Comparison of ENCODE assay signal across 8 cellular contexts in genomic region chr21:39381009-39381408, GRCh38. TPM values are rescaled to one million over a fixed set of nuclear protein-coding genes. Genes with fewer than 3 reads are reported as not detected.
A peak's percentile ranks its signal among the peaks of the same experiment; 100 is the strongest.
DNase-seq lines count a peak whose midpoint lies in the region; ATAC-seq and TF ChIP-seq lines count a peak whose summit lies in the region.

No MANE protein-coding gene starts in this region.

- H3K4me1 Mint-ChIP-seq in naive thymus-derived CD8-positive, alpha-beta T cell: peaks cover 9 to 32% (median 28%) of the 10 kb centered on the region in 4 donors

- H3K36me3 Mint-ChIP-seq in naive thymus-derived CD8-positive, alpha-beta T cell: peaks cover 0 to 2% (median 0%) of the 10 kb centered on the region in 3 donors

- H3K27me3 Mint-ChIP-seq in naive thymus-derived CD8-positive, alpha-beta T cell: peaks cover 0 to 6% (median 0%) of the 10 kb centered on the region in 5 donors

- peak in 1 of 2 donors; percentile 0 for ATAC-seq in naive thymus-derived CD8-positive, alpha-beta T cell
- ATAC-seq in GM21576 (IDR thresholded peaks at IDR 0.05; ENCODE audit: unreplicated experiment): no peak

- peak overlapping the region; percentile 90 to 96 (median 92) for H3K4me3 Mint-ChIP-seq in naive thymus-derived CD8-positive, alpha-beta T cell

- H3K27ac Mint-ChIP-seq in naive thymus-derived CD8-positive, alpha-beta T cell: peak overlapping the region; percentile 28 to 98 (median 94)

- DNase-seq in DMS79 treated with DMSO at 0.1 percent for 48 hours (lab: John Stamatoyannopoulos, UW): peak; percentile 24
- DNase-seq in NB4 (ENCODE audit: low read depth): no peak
- DNase-seq in coronary artery (ENCODE audit: low spot score): no peak
- DNase-seq in naive thymus-derived CD8-positive, alpha-beta T cell: peak in 1 of 10 donors; percentile 16
- no peak for DNase-seq in NCI-H2107 (lab: John Stamatoyannopoulos, UW)
- no peak for DNase-seq in stimulated activated CD4-positive, alpha-beta T cell treated with anti-CD3 and anti-CD28 coated beads, Interleukin-2, amount 100 ng/mL, for 24 hours
- DNase-seq in OCI-M2 (lab: John Stamatoyannopoulos, UW; ENCODE audit: unreplicated experiment): no peak

- peak overlapping the region; percentile 89 to 94 for H3K27ac ChIP-seq in coronary artery

- TF ChIP-seq CTCF in NB4 (IDR thresholded peaks at IDR 0.05; ENCODE audit: low read depth, low read length) (no peak), coronary artery (IDR thresholded peaks at IDR 0.05) (no peak)

- H3K4me3 ChIP-seq in NB4 (ENCODE audit: low read depth, low read length) (peak overlapping the region; percentile 71), coronary artery (peak overlapping the region; percentile 80)

- H3K9me3 Mint-ChIP-seq in naive thymus-derived CD8-positive, alpha-beta T cell: no peaks in the 10 kb centered on the region

- POLR2A ChIA-PET in naive thymus-derived CD8-positive, alpha-beta T cell (lab: Charles Lee): interaction anchor here (1.2 to 2.8 kb wide), 3 partner anchors 31 to 68 kb away, joined by 5 to 19 read pairs (median 6); partner anchors contain the start of genes BRWD1 and HMGN1

- TF ChIP-seq POLR2A in NB4 (IDR thresholded peaks at IDR 0.05; ENCODE audit: extremely low read depth, insufficient read length): no peak

RNA-seq across cellular contexts. Expression of gene HMGN1, which starts 32.1 kb away (rescaled TPM):
- total RNA-seq in naive thymus-derived CD8-positive, alpha-beta T cell: 100 to 1,000 TPM; 252 to 263 TPM
- polyA plus RNA-seq in naive thymus-derived CD8-positive, alpha-beta T cell: 100 to 1,000 TPM; 248 to 285 (median 249) TPM
